7 cellular contexts compared by ENCODE assay signal in the genomic region with DNA sequence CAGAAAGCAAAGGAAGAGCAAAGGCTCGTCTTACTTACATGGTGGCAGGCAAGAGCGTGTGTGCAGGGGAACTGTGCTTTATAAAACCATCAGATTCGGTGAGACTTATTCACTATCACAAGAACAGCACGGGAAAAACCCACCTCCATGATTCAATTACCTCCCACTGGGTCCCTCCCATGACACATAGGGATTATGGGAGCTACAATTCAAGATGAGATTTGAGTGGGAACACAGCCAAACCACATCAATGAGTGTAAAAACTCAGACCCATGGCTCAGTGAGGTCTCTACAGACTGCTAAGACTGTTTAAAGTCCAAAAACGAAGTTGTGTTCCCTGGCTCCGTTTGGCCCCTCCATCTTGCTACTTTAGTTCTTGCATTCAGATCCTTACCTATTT.
A peak's percentile ranks its signal among the peaks of the same experiment; 100 is the strongest.
DNase-seq lines count a peak whose midpoint lies in the region; FAIRE-seq and TF ChIP-seq lines count a peak whose summit lies in the region.
"Not testable (repeated sequence)": the region's sequence is repeated elsewhere in the genome, so short reads cannot be mapped to it uniquely, and the experiment has no call there.

No MANE protein-coding gene starts in this region.

- not testable (repeated sequence) for H3K4me2 ChIP-seq in H1 (ENCODE audit: insufficient read depth in 1 of 2, low read depth in 2 of 2, low read length in 2 of 2); neural progenitor cell

- H2BK20ac ChIP-seq in H1 (ENCODE audit: low read length), result not testable (repeated sequence)

- H3K4me3 ChIP-seq in H1 (ENCODE audit: extremely low read depth in 1 of 4, insufficient read depth in 2 of 4, low read depth in 3 of 4, low read length in 4 of 4); neural progenitor cell: not testable (repeated sequence)

- H3K4me3 Mint-ChIP-seq in neural progenitor cell, result not testable (repeated sequence)

- H3K4ac ChIP-seq in H1 (replicated peaks; ENCODE audit: insufficient read length, low read depth, low read length), result not testable (repeated sequence)

- H3K27me3 Mint-ChIP-seq in neural progenitor cell (ENCODE audit: insufficient read depth, low read depth), result not testable (repeated sequence)

- TF ChIP-seq EP300 in H1 (IDR thresholded peaks at IDR 0.05; ENCODE audit: borderline replicate concordance in 1 of 2, low read depth in 2 of 2, low read length in 2 of 2), result not testable (repeated sequence)

- DNase-seq in ACHN (peak; percentile 7), LoVo (ENCODE audit: low spot score) (peak; percentile 20), RPMI7951 (ENCODE audit: low read depth) (peak; percentile 56), astrocyte of the hippocampus (ENCODE audit: low read depth, low spot score) (peak; percentile 19)
- DNase-seq in H54 (ENCODE audit: insufficient read length, low spot score); H1 (ENCODE audit: low read depth in 1 of 2, low spot score in 2 of 2); neural progenitor cell (ENCODE audit: low spot score): not testable (repeated sequence)

- peak; percentile 50 for FAIRE-seq in H54 (lab: Jason Lieb, UNC)
- FAIRE-seq in H1 (lab: Jason Lieb, UNC), result not testable (repeated sequence)

- H4K8ac ChIP-seq in H1 (ENCODE audit: extremely low read depth, insufficient read depth, low read length), result not testable (repeated sequence)

- POLR2A ChIA-PET in H1 (lab: Charles Lee; ENCODE audit: partially characterized antibody), result interaction anchor here (0.6 kb wide), 1 partner anchor 9 kb away, joined by 4 read pairs; no protein-coding TSS in a partner anchor

- TF ChIP-seq POLR2A in H54 (IDR thresholded peaks at IDR 0.05; ENCODE audit: low read depth, low read length); H1 (IDR thresholded peaks at IDR 0.05; ENCODE audit: control extremely low read depth in 1 of 2, low read depth in 2 of 2, low read length in 2 of 2): not testable (repeated sequence)

- not testable (repeated sequence) for TF ChIP-seq CTCF in H1 (IDR thresholded peaks at IDR 0.05; ENCODE audit: control extremely low read depth in 1 of 3, insufficient read depth in 1 of 3, low read depth in 1 of 3, low read length in 3 of 3); neural progenitor cell (IDR thresholded peaks at IDR 0.05)

- H4K91ac ChIP-seq in H1 (replicated peaks; ENCODE audit: insufficient read length, low read length), result not testable (repeated sequence)

- H2BK5ac ChIP-seq in H1 (ENCODE audit: low read depth, low read length), result not testable (repeated sequence)

- not testable (repeated sequence) for H3K79me2 ChIP-seq in H1 (ENCODE audit: control insufficient read depth in 1 of 2, insufficient read depth in 2 of 2, low read length in 2 of 2); neural progenitor cell (ENCODE audit: low read depth)

- H4K5ac ChIP-seq in H1 (ENCODE audit: insufficient read length, low read depth, low read length), result not testable (repeated sequence)

- TF ChIP-seq RAD21 in H1 (IDR thresholded peaks at IDR 0.05 in 1 of 2, conservative IDR thresholded peaks at IDR 0.05 in 1 of 2; ENCODE audit: low read depth in 2 of 2, low read length in 2 of 2), result not testable (repeated sequence)

- in situ Hi-C loops in ACHN (cut with HindIII; ENCODE audit: low pct_ligation_motif_present, low pct_unique_long_range_greater_than_20kb, low sequenced_read_pairs), result not testable (repeated sequence)

- H3K27me3 ChIP-seq in H1 (replicated peaks in 1 of 4; ENCODE audit: control insufficient read depth in 3 of 4, extremely low read depth in 1 of 4, insufficient read depth in 3 of 4, low read length in 3 of 4); neural progenitor cell: not testable (repeated sequence)

- not testable (repeated sequence) for H2BK15ac ChIP-seq in H1 (ENCODE audit: low read length)

- H3K27ac Mint-ChIP-seq in neural progenitor cell, result not testable (repeated sequence)

- not testable (repeated sequence) for H3K23me2 ChIP-seq in H1 (ENCODE audit: low read depth, low read length)

- not testable (repeated sequence) for H3F3A ChIP-seq in neural progenitor cell (ENCODE audit: low read depth)

- H3K36me3 ChIP-seq in H1 (ENCODE audit: control insufficient read depth in 2 of 4, insufficient read depth in 4 of 4, low read length in 3 of 4); neural progenitor cell: not testable (repeated sequence)

- H3K9me3 Mint-ChIP-seq in neural progenitor cell, result not testable (repeated sequence)

- H3K4me1 ChIP-seq in H1 (replicated peaks in 1 of 4; ENCODE audit: control insufficient read depth in 3 of 4, insufficient read depth in 4 of 4, low read length in 3 of 4); neural progenitor cell: not testable (repeated sequence)

- not testable (repeated sequence) for H2AK5ac ChIP-seq in H1 (ENCODE audit: low read depth, low read length)

- H3K27ac ChIP-seq in H1 (ENCODE audit: low read depth, low read length); neural progenitor cell: not testable (repeated sequence)

- CTCF ChIA-PET in H1 (lab: Charles Lee; ENCODE audit: partially characterized antibody), result not testable (repeated sequence)

- H2AFZ ChIP-seq in H1 (ENCODE audit: low read length), result peak overlapping the region; percentile 88
- H2AFZ ChIP-seq in neural progenitor cell (replicated peaks), result peak overlapping the region; percentile 79

- not testable (repeated sequence) for H2BK120ac ChIP-seq in H1 (replicated peaks; ENCODE audit: low read depth, low read length)

- not testable (repeated sequence) for H3K14ac ChIP-seq in H1 (ENCODE audit: insufficient read length)

- H2BK12ac ChIP-seq in H1 (ENCODE audit: low read depth, low read length), result not testable (repeated sequence)

- H3K9ac ChIP-seq in H1 (replicated peaks in 1 of 4; ENCODE audit: extremely low read depth in 1 of 4, low read depth in 3 of 4, low read length in 3 of 4); neural progenitor cell: not testable (repeated sequence)

- 85% methylated on average over 6 of the region's 6 CpGs; no CpG with 5 or more reads in 1 of the 2 experiments for WGBS in H1 (ENCODE audit: extremely low coverage in 1 of 2, insufficient coverage in 1 of 2, insufficient read length in 1 of 2, insufficient replicate concordance in 2 of 2, low coverage in 1 of 2, low lambda C conversion rate in 2 of 2, missing lambda C conversion rate in 1 of 2), 2 experiments

- not testable (repeated sequence) for H3K4me1 Mint-ChIP-seq in neural progenitor cell

- not testable (repeated sequence) for H4K20me1 ChIP-seq in H1 (replicated peaks in 1 of 2; ENCODE audit: control insufficient read depth in 1 of 2, insufficient read depth in 2 of 2, low read length in 2 of 2); neural progenitor cell (ENCODE audit: low read depth)

- H3K56ac ChIP-seq in H1 (replicated peaks; ENCODE audit: insufficient read length, low read depth, low read length), result not testable (repeated sequence)

- H3K18ac ChIP-seq in H1 (ENCODE audit: extremely low read depth, low read length), result not testable (repeated sequence)

- not testable (repeated sequence) for H3K9me3 ChIP-seq in H1 (ENCODE audit: insufficient read depth in 2 of 2, low read depth in 1 of 2, low read length in 1 of 2); neural progenitor cell (ENCODE audit: low read depth)

- not testable (repeated sequence) for H3K23ac ChIP-seq in H1 (ENCODE audit: insufficient read length)

- not testable (repeated sequence) for H3K79me1 ChIP-seq in H1 (ENCODE audit: low read depth, low read length)

- not testable (repeated sequence) for H3K36me3 Mint-ChIP-seq in neural progenitor cell
